In the genomic region with DNA sequence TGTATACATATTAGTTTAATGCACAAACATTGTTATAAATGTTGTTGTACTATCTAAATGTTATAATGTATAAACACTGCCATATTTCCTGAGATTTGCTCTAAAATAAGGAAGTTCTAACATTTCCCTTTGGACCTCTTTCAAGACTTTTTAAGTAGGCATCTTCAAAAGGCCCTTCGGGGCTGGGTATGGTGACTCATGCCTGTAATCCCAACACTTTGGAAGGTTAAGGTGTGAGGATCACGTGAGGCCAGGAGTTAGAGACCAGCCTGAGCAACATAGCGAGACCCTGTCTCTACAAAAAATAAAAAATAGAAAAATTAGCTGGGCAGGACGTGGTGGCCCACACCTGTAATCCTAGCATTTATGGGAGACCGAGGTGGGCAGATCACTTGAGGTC, we compare ENCODE assay signal across 1 cellular context.
TF ChIP-seq lines count a peak whose summit lies in the region.

No MANE protein-coding gene starts in this region.

TF ChIP-seq in endothelial cell of umbilical vein, 7 proteins besides CTCF, POLR2A, EP300 and RAD21:
- TF ChIP-seq EZH2 (IDR thresholded peaks at IDR 0.05; ENCODE audit: borderline replicate concordance, low read depth, low read length, severe bottlenecking): no peak
- no peak for TF ChIP-seq MYC (IDR thresholded peaks at IDR 0.05; ENCODE audit: low read depth, low read length)
- TF ChIP-seq, protein P1, sequence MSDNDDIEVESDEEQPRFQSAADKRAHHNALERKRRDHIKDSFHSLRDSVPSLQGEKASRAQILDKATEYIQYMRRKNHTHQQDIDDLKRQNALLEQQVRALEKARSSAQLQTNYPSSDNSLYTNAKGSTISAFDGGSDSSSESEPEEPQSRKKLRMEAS (IDR thresholded peaks at IDR 0.05; ENCODE audit: insufficient read depth, insufficient read length): no peak
- no peak for TF ChIP-seq GATA2 (IDR thresholded peaks at IDR 0.05; ENCODE audit: insufficient read depth, insufficient read length, low read depth, low read length)
- no peak for TF ChIP-seq POLR2AphosphoS5 (IDR thresholded peaks at IDR 0.05; ENCODE audit: insufficient read depth, low read depth, low read length)
- no peak for TF ChIP-seq FOS (IDR thresholded peaks at IDR 0.05; ENCODE audit: borderline replicate concordance, insufficient read depth, low read length)
